In the genomic region with DNA sequence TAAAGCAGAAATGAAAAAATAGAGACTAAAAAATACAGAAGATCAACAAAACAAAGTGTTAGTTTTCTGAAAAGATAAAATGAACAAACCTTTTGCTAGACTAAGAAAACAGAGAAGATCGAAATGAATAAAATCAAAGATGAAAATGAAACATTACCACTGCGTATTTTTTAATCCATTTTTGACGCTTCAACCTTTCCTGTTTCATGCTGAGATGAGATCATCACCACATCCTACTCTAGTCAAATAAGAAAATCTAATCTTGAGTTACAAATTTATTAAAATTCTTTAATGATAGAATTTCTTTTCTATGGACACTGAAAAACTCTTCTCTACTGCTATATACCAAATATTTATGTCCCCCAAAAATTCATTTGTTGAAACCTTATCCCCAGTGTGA, we compare ENCODE assay signal across 10 cellular contexts.
"Had no signal": no experiment of that assay in that cellular context is flagged by ENCODE, and none has a peak within 500 bp of the region (broad histone marks: within the 10 kb centered on the region; RNA-seq: fewer than 3 reads in every experiment).

No MANE protein-coding gene starts in this region.

- H3K4me1 Mint-ChIP-seq: IgD-negative memory B cell had no signal

- ATAC-seq: HCT116, HepG2 had no signal

- H3K36me3 ChIP-seq: HAP-1 had no signal

- H3K27ac ChIP-seq: GM23248, HL-60 had no signal

- H3K27ac Mint-ChIP-seq: HFFc6, IgD-negative memory B cell had no signal

- H3K4me3 Mint-ChIP-seq: HFFc6 had no signal

- H3K4me1 ChIP-seq: HAP-1 had no signal

- DNase-seq: GM23248, GOT3, H7, HFFc6, KBM-7 had no signal

- H3K4me3 ChIP-seq: GM23248, HAP-1 had no signal

- H3K9me3 ChIP-seq: HAP-1 had no signal

- H3K27me3 Mint-ChIP-seq: IgD-negative memory B cell had no signal
